ENCODE assay signal across 26 cellular contexts in genomic region chr7:44411306-44411705, GRCh38.
"Had no signal": no experiment of that assay in that cellular context is flagged by ENCODE, and none has a peak within 500 bp of the region (broad histone marks: within the 10 kb centered on the region; RNA-seq: fewer than 3 reads in every experiment).

No MANE protein-coding gene starts in this region.

- H3K4me3 Mint-ChIP-seq: endodermal cell; immature natural killer cell; naive thymus-derived CD8-positive, alpha-beta T cell; nephron progenitor cell; stimulated activated naive CD8-positive, alpha-beta T cell treated with anti-CD3 and anti-CD28 coated beads, Interleukin-15, amount 100 ng/mL, for 72 hours had no signal

- H3K4me3 ChIP-seq: lower lobe of right lung, prostate gland, right atrium auricular region, sigmoid colon, skin epidermis, suprapubic skin, thyroid gland, vagina had no signal

- H3K36me3 ChIP-seq: prostate gland, right atrium auricular region, thyroid gland, vagina had no signal

- H3K27me3 Mint-ChIP-seq: naive thymus-derived CD8-positive, alpha-beta T cell; stimulated activated naive CD8-positive, alpha-beta T cell treated with anti-CD3 and anti-CD28 coated beads, Interleukin-15, amount 100 ng/mL, for 72 hours had no signal

- H3K9me3 Mint-ChIP-seq: immature natural killer cell had no signal

- H3K27me3 ChIP-seq: right atrium auricular region, sigmoid colon, suprapubic skin, thyroid gland, vagina had no signal

- DNase-seq: effector CD8-positive, alpha-beta T cell; endodermal cell; hypothalamus; immature natural killer cell; left ventricle myocardium superior; lower lobe of right lung; naive thymus-derived CD8-positive, alpha-beta T cell; nephron progenitor cell; nucleus accumbens; sigmoid colon; stimulated activated CD4-positive, alpha-beta T cell treated with anti-CD3 and anti-CD28 coated beads, Interleukin-15, amount 100 ng/mL, for 24 hours; stimulated activated CD4-positive, alpha-beta T cell treated with anti-CD3 and anti-CD28 coated beads, Interleukin-2, amount 100 ng/mL, for 48 hours; stimulated activated CD8-positive, alpha-beta memory T cell treated with anti-CD3 and anti-CD28 coated beads, Interleukin-4, amount 100 ng/mL, for 48 hours; stimulated activated naive CD4-positive, alpha-beta T cell; stimulated activated naive CD8-positive, alpha-beta T cell treated with anti-CD3 and anti-CD28 coated beads, Interleukin-15, amount 100 ng/mL, for 72 hours; thyroid gland; trophoblast cell had no signal

- H3K27ac ChIP-seq: epithelial cell of prostate, lower lobe of right lung, prostate gland, right atrium auricular region, sigmoid colon, skin epidermis, suprapubic skin, thyroid gland, vagina had no signal

- H3K4me1 ChIP-seq: lower lobe of right lung, prostate gland had no signal

- FAIRE-seq: colon, frontal cortex, keratinocyte had no signal

- H3K27ac Mint-ChIP-seq: endodermal cell; immature natural killer cell; nephron progenitor cell; stimulated activated naive CD8-positive, alpha-beta T cell treated with anti-CD3 and anti-CD28 coated beads, Interleukin-15, amount 100 ng/mL, for 72 hours had no signal

- H3K9me3 ChIP-seq: prostate gland, sigmoid colon, suprapubic skin, thyroid gland, vagina had no signal
